Comparison of ENCODE assay signal across 2 cellular contexts in the genomic region with DNA sequence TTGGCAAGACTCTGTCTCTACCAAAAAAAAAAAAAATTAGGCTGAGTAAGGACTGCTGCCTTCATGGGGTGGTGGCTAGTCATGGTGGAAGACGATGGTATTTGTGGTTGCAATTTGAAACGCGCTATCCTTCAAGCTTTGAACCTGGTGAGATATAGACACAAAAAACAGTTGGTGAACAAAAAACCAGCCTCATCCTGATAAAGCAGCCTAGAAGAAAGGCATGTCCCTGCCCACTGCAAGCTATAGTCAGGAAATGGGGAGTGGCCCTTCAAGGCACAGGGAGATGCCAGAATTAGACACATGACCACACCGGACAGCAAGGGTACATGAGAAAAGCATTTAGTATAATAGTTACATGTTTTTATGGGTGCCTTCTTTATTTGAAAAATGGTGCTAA.
TF ChIP-seq lines count a peak whose summit lies in the region.

No MANE protein-coding gene starts in this region.

TF ChIP-seq in A549, 52 proteins besides CTCF, POLR2A, EP300 and RAD21:
- TF ChIP-seq, protein P1, sequence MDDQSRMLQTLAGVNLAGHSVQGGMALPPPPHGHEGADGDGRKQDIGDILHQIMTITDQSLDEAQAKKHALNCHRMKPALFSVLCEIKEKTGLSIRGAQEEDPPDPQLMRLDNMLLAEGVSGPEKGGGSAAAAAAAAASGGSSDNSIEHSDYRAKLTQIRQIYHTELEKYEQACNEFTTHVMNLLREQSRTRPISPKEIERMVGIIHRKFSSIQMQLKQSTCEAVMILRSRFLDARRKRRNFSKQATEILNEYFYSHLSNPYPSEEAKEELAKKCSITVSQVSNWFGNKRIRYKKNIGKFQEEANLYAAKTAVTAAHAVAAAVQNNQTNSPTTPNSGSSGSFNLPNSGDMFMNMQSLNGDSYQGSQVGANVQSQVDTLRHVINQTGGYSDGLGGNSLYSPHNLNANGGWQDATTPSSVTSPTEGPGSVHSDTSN (IDR thresholded peaks at IDR 0.05), result no peak
- TF ChIP-seq HOXA7 (CRISPR knock-in tag; IDR thresholded peaks at IDR 0.05) (no peak), EHMT2 (IDR thresholded peaks at IDR 0.05; ENCODE audit: low read depth) (no peak), TFCP2L1 (CRISPR knock-in tag; IDR thresholded peaks at IDR 0.05) (no peak), FOSB (CRISPR knock-in tag; IDR thresholded peaks at IDR 0.05) (no peak), HOXB5 (CRISPR knock-in tag; IDR thresholded peaks at IDR 0.05) (no peak), RNF2 (IDR thresholded peaks at IDR 0.05; ENCODE audit: borderline replicate concordance, low read depth) (no peak), RFX5 (IDR thresholded peaks at IDR 0.05) (no peak), MYC (IDR thresholded peaks at IDR 0.05; ENCODE audit: borderline replicate concordance, low read length) (no peak)
- TF ChIP-seq, protein P2, sequence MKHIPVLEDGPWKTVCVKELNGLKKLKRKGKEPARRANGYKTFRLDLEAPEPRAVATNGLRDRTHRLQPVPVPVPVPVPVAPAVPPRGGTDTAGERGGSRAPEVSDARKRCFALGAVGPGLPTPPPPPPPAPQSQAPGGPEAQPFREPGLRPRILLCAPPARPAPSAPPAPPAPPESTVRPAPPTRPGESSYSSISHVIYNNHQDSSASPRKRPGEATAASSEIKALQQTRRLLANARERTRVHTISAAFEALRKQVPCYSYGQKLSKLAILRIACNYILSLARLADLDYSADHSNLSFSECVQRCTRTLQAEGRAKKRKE (CRISPR knock-in tag; IDR thresholded peaks at IDR 0.05; ENCODE audit: low read depth), result no peak

TF ChIP-seq in IMR-90, 13 proteins besides CTCF, POLR2A, EP300 and RAD21 (continued from another document):
- TF ChIP-seq, protein P3, sequence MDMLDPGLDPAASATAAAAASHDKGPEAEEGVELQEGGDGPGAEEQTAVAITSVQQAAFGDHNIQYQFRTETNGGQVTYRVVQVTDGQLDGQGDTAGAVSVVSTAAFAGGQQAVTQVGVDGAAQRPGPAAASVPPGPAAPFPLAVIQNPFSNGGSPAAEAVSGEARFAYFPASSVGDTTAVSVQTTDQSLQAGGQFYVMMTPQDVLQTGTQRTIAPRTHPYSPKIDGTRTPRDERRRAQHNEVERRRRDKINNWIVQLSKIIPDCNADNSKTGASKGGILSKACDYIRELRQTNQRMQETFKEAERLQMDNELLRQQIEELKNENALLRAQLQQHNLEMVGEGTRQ (IDR thresholded peaks at IDR 0.05; ENCODE audit: low read depth, low read length), result no peak
- TF ChIP-seq MAFK (IDR thresholded peaks at IDR 0.05; ENCODE audit: low read depth, low read length), result no peak
- TF ChIP-seq, protein P4, sequence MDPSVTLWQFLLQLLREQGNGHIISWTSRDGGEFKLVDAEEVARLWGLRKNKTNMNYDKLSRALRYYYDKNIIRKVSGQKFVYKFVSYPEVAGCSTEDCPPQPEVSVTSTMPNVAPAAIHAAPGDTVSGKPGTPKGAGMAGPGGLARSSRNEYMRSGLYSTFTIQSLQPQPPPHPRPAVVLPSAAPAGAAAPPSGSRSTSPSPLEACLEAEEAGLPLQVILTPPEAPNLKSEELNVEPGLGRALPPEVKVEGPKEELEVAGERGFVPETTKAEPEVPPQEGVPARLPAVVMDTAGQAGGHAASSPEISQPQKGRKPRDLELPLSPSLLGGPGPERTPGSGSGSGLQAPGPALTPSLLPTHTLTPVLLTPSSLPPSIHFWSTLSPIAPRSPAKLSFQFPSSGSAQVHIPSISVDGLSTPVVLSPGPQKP (IDR thresholded peaks at IDR 0.05; ENCODE audit: borderline replicate concordance, low read depth, low read length), result no peak
